Comparison of ENCODE assay signal across 9 cellular contexts in the genomic region with DNA sequence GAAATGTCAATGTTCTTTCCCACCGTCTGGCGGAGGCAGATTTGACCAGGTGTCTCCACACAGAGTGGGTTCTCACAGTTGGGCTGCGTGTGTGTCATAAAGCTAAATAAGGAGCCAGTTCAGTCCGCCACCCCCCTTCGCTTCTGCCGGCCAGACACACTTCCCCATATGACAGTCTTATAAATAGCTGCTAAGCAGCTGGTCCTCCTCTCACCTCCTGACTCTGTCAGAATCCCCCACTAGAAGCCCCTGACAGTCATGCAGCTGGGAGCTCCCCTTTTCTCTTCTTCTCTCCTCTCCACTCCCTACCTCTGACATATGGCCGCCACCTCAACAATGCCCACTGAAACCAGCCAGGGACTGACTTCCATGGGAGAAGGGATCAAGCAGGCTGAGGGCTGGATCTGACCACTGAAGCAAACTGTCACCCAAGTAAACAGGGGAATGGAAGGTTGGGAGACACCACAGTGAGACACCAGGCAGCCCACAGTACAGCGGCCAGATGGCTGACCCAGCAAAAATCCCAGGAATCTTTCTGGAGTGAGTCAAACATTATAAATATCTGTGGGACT.
DNase-seq lines count a peak whose midpoint lies in the region; ATAC-seq and TF ChIP-seq lines count a peak whose summit lies in the region.
"Had no signal": no experiment of that assay in that cellular context is flagged by ENCODE, and none has a peak within 500 bp of the region (broad histone marks: within the 10 kb centered on the region; RNA-seq: fewer than 3 reads in every experiment).

No MANE protein-coding gene starts in this region.

- ATAC-seq in GM21529 (IDR thresholded peaks at IDR 0.05; ENCODE audit: unreplicated experiment) (peak; percentile 86), HG03575 (IDR thresholded peaks at IDR 0.05; ENCODE audit: extremely low read depth, insufficient number of reproducible peaks, low FRiP score, unreplicated experiment) (peak; percentile 68)
- ATAC-seq: activated naive CD4-positive, alpha-beta T cell treated with anti-CD3 and anti-CD28 coated beads, Interleukin-2, amount 50 U/mL, for 72 hours had no signal

- intact Hi-C loops in head of caudate nucleus (cut with DNase I), result no loop called here

- peak; percentile 45 for DNase-seq in GM04503 (ENCODE audit: low read depth)
- DNase-seq in foreskin fibroblast, result peak; percentile 33 to 70
- no peak for DNase-seq in activated CD4-positive, alpha-beta T cell treated with anti-CD3 and anti-CD28 coated beads for 1 hour
- no peak for DNase-seq in cerebellar cortex (ENCODE audit: low spot score)
- DNase-seq in germinal center (ENCODE audit: low spot score), result no peak
- DNase-seq in head of caudate nucleus, result no peak

- H3K4me3 ChIP-seq in foreskin fibroblast (ENCODE audit: low read depth in 1 of 2, low read length in 2 of 2), result no peak overlapping the region

- TF ChIP-seq CTCF in foreskin fibroblast (IDR thresholded peaks at IDR 0.05; ENCODE audit: low read depth, low read length), result no peak

Comparison
In these comparisons a context has a peak if more than half of its experiments do, and no peak if none do; other contexts are left out.
1. DNase-seq: peak in GM04503 (single experiment) and foreskin fibroblast (2 of 2); none in activated CD4-positive, alpha-beta T cell treated with anti-CD3 and anti-CD28 coated beads for 1 hour (single experiment), cerebellar cortex (single experiment), germinal center (single experiment) and head of caudate nucleus (0 of 42).